ENCODE assay signal across 16 cellular contexts in genomic region chr17:16872351-16872751, GRCh38.
"Had no signal": no experiment of that assay in that cellular context is flagged by ENCODE, and none has a peak within 500 bp of the region (broad histone marks: within the 10 kb centered on the region; RNA-seq: fewer than 3 reads in every experiment).

No MANE protein-coding gene starts in this region.

- H3K4me3 ChIP-seq: adrenal gland, suprapubic skin had no signal

- H3K4me3 Mint-ChIP-seq: activated CD8-positive, alpha-beta T cell treated with anti-CD3 and anti-CD28 coated beads, Interleukin-2, amount 10 ng/mL, durations not matched to agents 7 days and 5 days; activated naive CD4-positive, alpha-beta T cell treated with anti-CD3 and anti-CD28 coated beads for 36 hours; activated T-helper 17 cell treated with anti-CD3 and anti-CD28 coated beads, Interleukin-2, amount 50 U/mL, for 72 hours; central memory CD8-positive, alpha-beta T cell; effector memory CD8-positive, alpha-beta T cell; naive thymus-derived CD4-positive, alpha-beta T cell; stimulated activated memory B cell treated with anti-CD40 and anti-IgM and Interleukin-4, amounts not matched to agents 10 μg/mL and 1 μg/mL and 100 μg/mL, for 72 hours had no signal

- H3K27me3 Mint-ChIP-seq: activated T-helper 17 cell treated with anti-CD3 and anti-CD28 coated beads, Interleukin-2, amount 50 U/mL, for 72 hours had no signal

- H3K4me1 Mint-ChIP-seq: activated T-helper 17 cell treated with anti-CD3 and anti-CD28 coated beads, Interleukin-2, amount 50 U/mL, for 72 hours; central memory CD8-positive, alpha-beta T cell; stimulated activated memory B cell treated with anti-CD40 and anti-IgM and Interleukin-4, amounts not matched to agents 10 μg/mL and 1 μg/mL and 100 μg/mL, for 72 hours had no signal

- H3K9me3 Mint-ChIP-seq: central memory CD8-positive, alpha-beta T cell; stimulated activated memory B cell treated with anti-CD40 and anti-IgM and Interleukin-4, amounts not matched to agents 10 μg/mL and 1 μg/mL and 100 μg/mL, for 72 hours had no signal

- H3K4me1 ChIP-seq: adrenal gland, suprapubic skin had no signal

- H3K27ac Mint-ChIP-seq: activated CD8-positive, alpha-beta T cell treated with anti-CD3 and anti-CD28 coated beads, Interleukin-2, amount 10 ng/mL, durations not matched to agents 7 days and 5 days; activated naive CD4-positive, alpha-beta T cell treated with anti-CD3 and anti-CD28 coated beads for 36 hours; activated T-helper 17 cell treated with anti-CD3 and anti-CD28 coated beads, Interleukin-2, amount 50 U/mL, for 72 hours; effector memory CD8-positive, alpha-beta T cell; naive thymus-derived CD4-positive, alpha-beta T cell; progenitor cell of endocrine pancreas; stimulated activated memory B cell treated with anti-CD40 and anti-IgM and Interleukin-4, amounts not matched to agents 10 μg/mL and 1 μg/mL and 100 μg/mL, for 72 hours had no signal

- ATAC-seq: effector memory CD8-positive, alpha-beta T cell; naive thymus-derived CD4-positive, alpha-beta T cell had no signal

- H3K27ac ChIP-seq: adrenal gland, suprapubic skin, WERI-Rb-1 had no signal

- H3K36me3 ChIP-seq: adrenal gland, suprapubic skin, WERI-Rb-1 had no signal

- DNase-seq: activated CD4-positive, alpha-beta T cell treated with anti-CD3 and anti-CD28 coated beads for 48 hours; activated CD8-positive, alpha-beta T cell treated with anti-CD3 and anti-CD28 coated beads, Interleukin-2, amount 10 ng/mL, durations not matched to agents 7 days and 5 days; activated naive CD4-positive, alpha-beta T cell treated with anti-CD3 and anti-CD28 coated beads for 36 hours; cortex of kidney; effector memory CD8-positive, alpha-beta T cell; kidney; naive thymus-derived CD4-positive, alpha-beta T cell; right cardiac atrium; stimulated activated CD4-positive, alpha-beta T cell treated with anti-CD3 and anti-CD28 coated beads, Interleukin-1b, Interleukin-23, amount 100 ng/mL, for 48 hours; WERI-Rb-1 had no signal

- H3K9me3 ChIP-seq: adrenal gland, suprapubic skin had no signal

- H3K36me3 Mint-ChIP-seq: stimulated activated memory B cell treated with anti-CD40 and anti-IgM and Interleukin-4, amounts not matched to agents 10 μg/mL and 1 μg/mL and 100 μg/mL, for 72 hours had no signal

- H3K27me3 ChIP-seq: adrenal gland had no signal
